Comparison of ENCODE assay signal across 9 cellular contexts in genomic region chr6:151044465-151045441, GRCh38.
A peak's percentile ranks its signal among the peaks of the same experiment; 100 is the strongest.
DNase-seq lines count a peak whose midpoint lies in the region; ATAC-seq, FAIRE-seq and TF ChIP-seq lines count a peak whose summit lies in the region.
"Had no signal": no experiment of that assay in that cellular context is flagged by ENCODE, and none has a peak within 500 bp of the region (broad histone marks: within the 10 kb centered on the region; RNA-seq: fewer than 3 reads in every experiment).

No MANE protein-coding gene starts in this region.

- no peak for ATAC-seq in HG02970 (IDR thresholded peaks at IDR 0.05; ENCODE audit: low FRiP score, unreplicated experiment)
- no peak for ATAC-seq in HG03460 (IDR thresholded peaks at IDR 0.05; ENCODE audit: unreplicated experiment)
- no peak for ATAC-seq in HG03442 (IDR thresholded peaks at IDR 0.05; ENCODE audit: unreplicated experiment)

- H3K4me1 ChIP-seq in keratinocyte (ENCODE audit: control insufficient read depth, extremely low read depth, insufficient read depth, low read length) (peaks cover 30% of the 10 kb centered on the region), tibial nerve (peaks cover 0 to 47% (median 14%) of the 10 kb centered on the region in 4 donors)
- H3K4me1 ChIP-seq: SJCRH30 had no signal

- H3K4me2 ChIP-seq in keratinocyte (ENCODE audit: control insufficient read depth, extremely low read depth, insufficient read depth, low read depth, low read length): no peak overlapping the region

- H3K27ac ChIP-seq in angular gyrus (ENCODE audit: low read depth, low read length): peak overlapping the region; percentile 35
- peak overlapping the region; percentile 75 for H3K27ac ChIP-seq in keratinocyte (ENCODE audit: control insufficient read depth, insufficient read depth, low read length)
- H3K27ac ChIP-seq in tibial nerve: peak overlapping the region; percentile 54 to 87 (median 72)
- H3K27ac ChIP-seq: SJCRH30 had no signal

- H3K4me3 ChIP-seq in keratinocyte (ENCODE audit: control insufficient read depth in 2 of 3, extremely low read depth in 1 of 3, insufficient read depth in 2 of 3, low read depth in 1 of 3, low read length in 3 of 3) (no peak overlapping the region), tibial nerve (peak overlapping the region in 2 of 4 donors; percentile 7 to 16)
- H3K4me3 ChIP-seq: SJCRH30 had no signal

- TF ChIP-seq POLR2A in tibial nerve (IDR thresholded peaks at IDR 0.05): no peak

- H3K79me2 ChIP-seq in keratinocyte (ENCODE audit: control insufficient read depth, insufficient read depth, low read length): no peaks in the 10 kb centered on the region

- H3K36me3 ChIP-seq in keratinocyte (ENCODE audit: control insufficient read depth in 2 of 2, extremely low read depth in 1 of 2, insufficient read depth in 2 of 2, low read length in 2 of 2) (peaks cover 0 to 5% of the 10 kb centered on the region in 2 experiments), tibial nerve (no peaks in the 10 kb centered on the region)

- TF ChIP-seq CTCF in keratinocyte (optimal IDR thresholded peaks at IDR 0.05 in 1 of 3, IDR thresholded peaks at IDR 0.05 in 1 of 3, conservative IDR thresholded peaks at IDR 0.05 in 1 of 3; ENCODE audit: extremely low read depth in 1 of 3, insufficient read depth in 2 of 3, low read length in 3 of 3) (no peak), tibial nerve (IDR thresholded peaks at IDR 0.05) (no peak)

- no peaks in the 10 kb centered on the region for H3K27me3 ChIP-seq in keratinocyte (ENCODE audit: control insufficient read depth, extremely low read depth, insufficient read depth, low read length)
- H3K27me3 ChIP-seq in tibial nerve: no peaks in the 10 kb centered on the region
- H3K27me3 ChIP-seq: SJCRH30 had no signal

- 45% methylated on average over 26 of the region's 26 CpGs for WGBS in tibial nerve, 2 donors

- DNase-seq in NCI-H1092 (lab: John Stamatoyannopoulos, UW) (peak; percentile 20), keratinocyte (ENCODE audit: low read depth, low spot score) (no peak), tibial nerve (ENCODE audit: low spot score in 2 of 2) (peak; percentile 62 to 66), RKO (ENCODE audit: low spot score) (no peak)

- H3K9ac ChIP-seq in keratinocyte (ENCODE audit: control insufficient read depth, extremely low read depth, insufficient read depth, low read length): peak overlapping the region; percentile 25

- peak in 1 of 2 donors; percentile 75 for TF ChIP-seq EP300 in tibial nerve (IDR thresholded peaks at IDR 0.05)

- H4K20me1 ChIP-seq in keratinocyte (ENCODE audit: control insufficient read depth, extremely low read depth, insufficient read depth, low read length): no peaks in the 10 kb centered on the region

- FAIRE-seq in keratinocyte (lab: Jason Lieb, UNC): no peak

- H3K9me1 ChIP-seq in keratinocyte (ENCODE audit: control insufficient read depth, extremely low read depth, insufficient read depth, low read length): no peaks in the 10 kb centered on the region

- no peak overlapping the region for H2AFZ ChIP-seq in keratinocyte (ENCODE audit: control insufficient read depth, low read length)

- dilution Hi-C loops in keratinocyte (cut with MboI; ENCODE audit: extremely low pct_ligation_motif_present, low sequenced_read_pairs): no loop called here

- H3K9me3 ChIP-seq in keratinocyte (ENCODE audit: control insufficient read depth, low read depth, low read length): no peaks in the 10 kb centered on the region
- H3K9me3 ChIP-seq in tibial nerve: no peaks in the 10 kb centered on the region
- H3K9me3 ChIP-seq: SJCRH30 had no signal

Comparison
In these comparisons a context has a peak if more than half of its experiments do, and no peak if none do; other contexts are left out.
1. DNase-seq: peak in NCI-H1092 (single experiment) and tibial nerve (2 of 2); none in keratinocyte (single experiment) and RKO (single experiment).
2. Peak in every context shown above with its lines, with median percentiles within 50 percentile points of each other: H3K27ac ChIP-seq.